ENCODE assay signal across 1 cellular context in the genomic region with DNA sequence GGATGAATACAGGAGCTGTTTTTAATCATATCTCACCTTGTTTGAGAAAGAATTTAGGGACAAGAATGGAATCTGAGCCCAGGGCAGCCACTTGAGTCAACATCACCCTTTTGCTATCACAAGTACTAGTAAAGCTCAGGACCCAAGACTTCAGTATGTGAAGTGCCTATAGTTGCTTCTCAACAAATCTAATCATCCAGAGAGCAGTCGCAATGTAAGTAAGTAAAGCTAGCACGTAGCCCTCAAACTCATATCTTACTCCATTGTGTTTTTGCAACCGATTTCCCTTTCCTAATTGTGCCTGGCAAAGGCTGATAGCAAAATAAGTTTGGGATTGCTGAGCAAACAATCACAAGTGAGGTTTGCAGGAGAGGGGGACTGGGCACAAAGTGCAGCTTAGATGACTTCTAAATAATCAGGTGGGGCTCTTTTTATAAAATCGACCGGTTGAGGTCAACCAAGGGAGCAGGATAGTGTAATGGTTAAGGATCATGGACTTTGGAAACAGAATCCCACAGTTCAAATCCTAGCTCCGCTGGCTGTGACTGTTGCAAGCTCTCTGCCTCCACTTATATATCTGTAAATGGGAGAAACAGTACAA.
TF ChIP-seq lines count a peak whose summit lies in the region.

No MANE protein-coding gene starts in this region.

TF ChIP-seq in HepG2, 621 proteins besides CTCF, POLR2A, EP300 and RAD21 (continued from another document):
- TF ChIP-seq, protein P1, sequence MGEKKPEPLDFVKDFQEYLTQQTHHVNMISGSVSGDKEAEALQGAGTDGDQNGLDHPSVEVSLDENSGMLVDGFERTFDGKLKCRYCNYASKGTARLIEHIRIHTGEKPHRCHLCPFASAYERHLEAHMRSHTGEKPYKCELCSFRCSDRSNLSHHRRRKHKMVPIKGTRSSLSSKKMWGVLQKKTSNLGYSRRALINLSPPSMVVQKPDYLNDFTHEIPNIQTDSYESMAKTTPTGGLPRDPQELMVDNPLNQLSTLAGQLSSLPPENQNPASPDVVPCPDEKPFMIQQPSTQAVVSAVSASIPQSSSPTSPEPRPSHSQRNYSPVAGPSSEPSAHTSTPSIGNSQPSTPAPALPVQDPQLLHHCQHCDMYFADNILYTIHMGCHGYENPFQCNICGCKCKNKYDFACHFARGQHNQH (CRISPR knock-in tag; IDR thresholded peaks at IDR 0.05), result peak; percentile 76
- TF ChIP-seq STAT5B (CRISPR knock-in tag; IDR thresholded peaks at IDR 0.05), result no peak
- TF ChIP-seq FOXA1 (IDR thresholded peaks at IDR 0.05), result no peak
- 0 out of 2 replicates have a peak, but pooled peaks have one; percentile 2 for TF ChIP-seq FOXA1 (CRISPR knock-in tag; IDR thresholded peaks at IDR 0.05)
- TF ChIP-seq SP4 (CRISPR knock-in tag; IDR thresholded peaks at IDR 0.05), result 0 out of 2 replicates have a peak, but pooled peaks have one; percentile 31
- TF ChIP-seq MED8 (CRISPR knock-in tag; IDR thresholded peaks at IDR 0.05; ENCODE audit: insufficient replicate concordance), result peak; percentile 16
- TF ChIP-seq FOXO1 (CRISPR knock-in tag; IDR thresholded peaks at IDR 0.05), result peak; percentile 23; the same call in 1 of the 2 replicates
- no peak for TF ChIP-seq ZNF468 (CRISPR knock-in tag; IDR thresholded peaks at IDR 0.05)
- TF ChIP-seq, protein P2, sequence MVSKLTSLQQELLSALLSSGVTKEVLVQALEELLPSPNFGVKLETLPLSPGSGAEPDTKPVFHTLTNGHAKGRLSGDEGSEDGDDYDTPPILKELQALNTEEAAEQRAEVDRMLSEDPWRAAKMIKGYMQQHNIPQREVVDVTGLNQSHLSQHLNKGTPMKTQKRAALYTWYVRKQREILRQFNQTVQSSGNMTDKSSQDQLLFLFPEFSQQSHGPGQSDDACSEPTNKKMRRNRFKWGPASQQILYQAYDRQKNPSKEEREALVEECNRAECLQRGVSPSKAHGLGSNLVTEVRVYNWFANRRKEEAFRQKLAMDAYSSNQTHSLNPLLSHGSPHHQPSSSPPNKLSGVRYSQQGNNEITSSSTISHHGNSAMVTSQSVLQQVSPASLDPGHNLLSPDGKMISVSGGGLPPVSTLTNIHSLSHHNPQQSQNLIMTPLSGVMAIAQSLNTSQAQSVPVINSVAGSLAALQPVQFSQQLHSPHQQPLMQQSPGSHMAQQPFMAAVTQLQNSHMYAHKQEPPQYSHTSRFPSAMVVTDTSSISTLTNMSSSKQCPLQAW (CRISPR knock-in tag; IDR thresholded peaks at IDR 0.05), result 0 out of 2 replicates have a peak, but pooled peaks have one; percentile 1
- peak; percentile 71; the same call in 1 of the 2 replicates for TF ChIP-seq TBX2 (CRISPR knock-in tag; IDR thresholded peaks at IDR 0.05; ENCODE audit: borderline replicate concordance)
- TF ChIP-seq ZMYM3 (CRISPR knock-in tag; IDR thresholded peaks at IDR 0.05), result peak; percentile 86
- TF ChIP-seq STAG1 (CRISPR knock-in tag; IDR thresholded peaks at IDR 0.05), result no peak
- TF ChIP-seq, protein P3, sequence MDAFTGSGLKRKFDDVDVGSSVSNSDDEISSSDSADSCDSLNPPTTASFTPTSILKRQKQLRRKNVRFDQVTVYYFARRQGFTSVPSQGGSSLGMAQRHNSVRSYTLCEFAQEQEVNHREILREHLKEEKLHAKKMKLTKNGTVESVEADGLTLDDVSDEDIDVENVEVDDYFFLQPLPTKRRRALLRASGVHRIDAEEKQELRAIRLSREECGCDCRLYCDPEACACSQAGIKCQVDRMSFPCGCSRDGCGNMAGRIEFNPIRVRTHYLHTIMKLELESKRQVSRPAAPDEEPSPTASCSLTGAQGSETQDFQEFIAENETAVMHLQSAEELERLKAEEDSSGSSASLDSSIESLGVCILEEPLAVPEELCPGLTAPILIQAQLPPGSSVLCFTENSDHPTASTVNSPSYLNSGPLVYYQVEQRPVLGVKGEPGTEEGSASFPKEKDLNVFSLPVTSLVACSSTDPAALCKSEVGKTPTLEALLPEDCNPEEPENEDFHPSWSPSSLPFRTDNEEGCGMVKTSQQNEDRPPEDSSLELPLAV (CRISPR knock-in tag; conservative IDR thresholded peaks at IDR 0.05; ENCODE audit: low read depth), result no peak
- no peak for TF ChIP-seq ZFP90 (CRISPR knock-in tag; IDR thresholded peaks at IDR 0.05; ENCODE audit: borderline replicate concordance)
- TF ChIP-seq, protein P4, sequence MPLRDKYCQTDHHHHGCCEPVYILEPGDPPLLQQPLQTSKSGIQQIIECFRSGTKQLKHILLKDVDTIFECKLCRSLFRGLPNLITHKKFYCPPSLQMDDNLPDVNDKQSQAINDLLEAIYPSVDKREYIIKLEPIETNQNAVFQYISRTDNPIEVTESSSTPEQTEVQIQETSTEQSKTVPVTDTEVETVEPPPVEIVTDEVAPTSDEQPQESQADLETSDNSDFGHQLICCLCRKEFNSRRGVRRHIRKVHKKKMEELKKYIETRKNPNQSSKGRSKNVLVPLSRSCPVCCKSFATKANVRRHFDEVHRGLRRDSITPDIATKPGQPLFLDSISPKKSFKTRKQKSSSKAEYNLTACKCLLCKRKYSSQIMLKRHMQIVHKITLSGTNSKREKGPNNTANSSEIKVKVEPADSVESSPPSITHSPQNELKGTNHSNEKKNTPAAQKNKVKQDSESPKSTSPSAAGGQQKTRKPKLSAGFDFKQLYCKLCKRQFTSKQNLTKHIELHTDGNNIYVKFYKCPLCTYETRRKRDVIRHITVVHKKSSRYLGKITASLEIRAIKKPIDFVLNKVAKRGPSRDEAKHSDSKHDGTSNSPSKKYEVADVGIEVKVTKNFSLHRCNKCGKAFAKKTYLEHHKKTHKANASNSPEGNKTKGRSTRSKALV (CRISPR knock-in tag; IDR thresholded peaks at IDR 0.05), result 0 out of 2 replicates have a peak, but pooled peaks have one; percentile 39
- TF ChIP-seq, protein P5, sequence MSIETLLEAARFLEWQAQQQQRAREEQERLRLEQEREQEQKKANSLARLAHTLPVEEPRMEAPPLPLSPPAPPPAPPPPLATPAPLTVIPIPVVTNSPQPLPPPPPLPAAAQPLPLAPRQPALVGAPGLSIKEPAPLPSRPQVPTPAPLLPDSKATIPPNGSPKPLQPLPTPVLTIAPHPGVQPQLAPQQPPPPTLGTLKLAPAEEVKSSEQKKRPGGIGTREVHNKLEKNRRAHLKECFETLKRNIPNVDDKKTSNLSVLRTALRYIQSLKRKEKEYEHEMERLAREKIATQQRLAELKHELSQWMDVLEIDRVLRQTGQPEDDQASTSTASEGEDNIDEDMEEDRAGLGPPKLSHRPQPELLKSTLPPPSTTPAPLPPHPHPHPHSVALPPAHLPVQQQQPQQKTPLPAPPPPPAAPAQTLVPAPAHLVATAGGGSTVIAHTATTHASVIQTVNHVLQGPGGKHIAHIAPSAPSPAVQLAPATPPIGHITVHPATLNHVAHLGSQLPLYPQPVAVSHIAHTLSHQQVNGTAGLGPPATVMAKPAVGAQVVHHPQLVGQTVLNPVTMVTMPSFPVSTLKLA (IDR thresholded peaks at IDR 0.05), result no peak
- 0 out of 2 replicates have a peak, but pooled peaks have one; percentile 31 for TF ChIP-seq HOXA9 (CRISPR knock-in tag; IDR thresholded peaks at IDR 0.05; ENCODE audit: borderline replicate concordance)
- TF ChIP-seq TCF12 (IDR thresholded peaks at IDR 0.05), result no peak
- TF ChIP-seq TCF12 (CRISPR knock-in tag; IDR thresholded peaks at IDR 0.05), result peak; percentile 40; the same call in 1 of the 2 replicates
- TF ChIP-seq, protein P6, sequence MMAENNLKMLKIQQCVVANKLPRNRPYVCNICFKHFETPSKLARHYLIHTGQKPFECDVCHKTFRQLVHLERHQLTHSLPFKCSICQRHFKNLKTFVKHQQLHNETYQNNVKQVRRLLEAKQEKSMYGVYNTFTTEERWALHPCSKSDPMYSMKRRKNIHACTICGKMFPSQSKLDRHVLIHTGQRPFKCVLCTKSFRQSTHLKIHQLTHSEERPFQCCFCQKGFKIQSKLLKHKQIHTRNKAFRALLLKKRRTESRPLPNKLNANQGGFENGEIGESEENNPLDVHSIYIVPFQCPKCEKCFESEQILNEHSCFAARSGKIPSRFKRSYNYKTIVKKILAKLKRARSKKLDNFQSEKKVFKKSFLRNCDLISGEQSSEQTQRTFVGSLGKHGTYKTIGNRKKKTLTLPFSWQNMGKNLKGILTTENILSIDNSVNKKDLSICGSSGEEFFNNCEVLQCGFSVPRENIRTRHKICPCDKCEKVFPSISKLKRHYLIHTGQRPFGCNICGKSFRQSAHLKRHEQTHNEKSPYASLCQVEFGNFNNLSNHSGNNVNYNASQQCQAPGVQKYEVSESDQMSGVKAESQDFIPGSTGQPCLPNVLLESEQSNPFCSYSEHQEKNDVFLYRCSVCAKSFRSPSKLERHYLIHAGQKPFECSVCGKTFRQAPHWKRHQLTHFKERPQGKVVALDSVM (CRISPR knock-in tag; IDR thresholded peaks at IDR 0.05), result 0 out of 2 replicates have a peak, but pooled peaks have one; percentile 20
